Comparison of ENCODE assay signal across 6 cellular contexts in the genomic region with DNA sequence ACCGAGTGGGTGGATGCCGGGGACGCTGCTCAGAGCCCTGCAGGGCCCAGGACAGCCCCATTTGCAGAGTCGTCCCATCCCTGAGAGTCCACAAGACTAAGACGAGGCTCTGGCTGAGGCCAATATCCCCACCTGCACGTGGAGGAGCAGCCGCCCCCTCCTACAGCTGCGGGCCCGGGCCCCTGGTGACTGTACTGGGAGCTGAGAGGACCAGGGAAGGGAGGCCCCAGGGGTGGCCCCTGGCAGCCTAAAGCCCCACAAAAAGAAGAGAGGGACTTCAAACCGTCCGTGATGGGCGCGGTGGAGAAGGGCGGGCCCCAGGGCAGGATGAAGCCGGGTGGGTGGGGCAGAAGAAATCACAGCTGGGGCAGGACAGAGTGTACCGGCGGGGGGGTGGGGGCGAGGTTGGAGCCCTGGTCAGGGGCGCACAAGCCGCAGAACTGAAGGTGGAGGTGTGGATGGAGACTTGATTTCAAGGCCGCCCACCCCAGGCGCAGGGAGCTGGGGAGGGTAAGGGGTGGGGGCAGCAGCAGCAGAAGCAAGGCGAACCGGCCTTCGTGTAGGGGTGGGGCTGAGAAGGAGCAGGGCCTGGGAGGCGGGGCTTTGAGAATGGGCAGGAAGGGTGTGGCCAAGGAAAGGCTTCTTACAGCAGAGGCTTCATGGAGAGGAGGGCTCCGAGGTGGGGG. TPM values are rescaled to one million over a fixed set of nuclear protein-coding genes. Genes with fewer than 3 reads are reported as not detected.
DNase-seq lines count a peak whose midpoint lies in the region; ATAC-seq and TF ChIP-seq lines count a peak whose summit lies in the region.

No MANE protein-coding gene starts in this region.

- TF ChIP-seq CTCF in BE2C (IDR thresholded peaks at IDR 0.05; ENCODE audit: low read depth, low read length) (no peak), MM.1S (IDR thresholded peaks at IDR 0.05; ENCODE audit: low read length) (no peak), upper lobe of left lung (IDR thresholded peaks at IDR 0.05) (no peak)

- H3F3A ChIP-seq in MM.1S (ENCODE audit: insufficient read depth, low read length), result peaks cover 8% of the 10 kb centered on the region; the same call in 1 of the 2 replicates

- ATAC-seq in upper lobe of left lung (ENCODE audit: low FRiP score in 2 of 2) (peak; percentile 69 to 76), HG02678 (IDR thresholded peaks at IDR 0.05; ENCODE audit: unreplicated experiment) (no peak)

- no peaks in the 10 kb centered on the region for H3K27me3 ChIP-seq in BE2C
- no peaks in the 10 kb centered on the region for H3K27me3 ChIP-seq in MM.1S (replicated peaks; ENCODE audit: insufficient read depth, low read length)
- no peaks in the 10 kb centered on the region for H3K27me3 ChIP-seq in upper lobe of left lung

- H3K4me2 ChIP-seq in MM.1S (ENCODE audit: low read depth, low read length), result peak overlapping the region; percentile 53

- DNase-seq in BE2C (peak; percentile 64), MM.1S (peak; percentile 81), activated T-cell treated with anti-CD3 and anti-CD28 coated beads for 48 hours (ENCODE audit: low read depth) (peak; percentile 78), iris pigment epithelial cell (ENCODE audit: low read depth) (peak; percentile 76), upper lobe of left lung (peak; percentile 48 to 86)

- no peak for TF ChIP-seq EP300 in upper lobe of left lung (IDR thresholded peaks at IDR 0.05)

- WGBS in upper lobe of left lung, 2 donors, result 70 to 76% methylated on average over 17 to 26 of the region's 27 CpGs

- TF ChIP-seq POLR2A in upper lobe of left lung (IDR thresholded peaks at IDR 0.05), result no peak

- H3K36me3 ChIP-seq in BE2C (peaks cover 23% of the 10 kb centered on the region), MM.1S (replicated peaks; ENCODE audit: insufficient read depth, low read length) (no peaks in the 10 kb centered on the region), upper lobe of left lung (peaks cover 5 to 87% (median 57%) of the 10 kb centered on the region in 4 donors)

- H2AFZ ChIP-seq in MM.1S (ENCODE audit: low read length), result no peak overlapping the region

- no peaks in the 10 kb centered on the region for H4K20me1 ChIP-seq in MM.1S (ENCODE audit: insufficient read depth, low read length)

- H3K4me3 ChIP-seq in BE2C (ENCODE audit: low read depth, low read length), result no peak overlapping the region
- H3K4me3 ChIP-seq in MM.1S (ENCODE audit: low read length), result no peak overlapping the region
- peak overlapping the region in 1 of 4 donors; percentile 36 for H3K4me3 ChIP-seq in upper lobe of left lung

- H3K27ac ChIP-seq in MM.1S (ENCODE audit: low read length) (no peak overlapping the region), upper lobe of left lung (peak overlapping the region; percentile 32 to 83 (median 55))

- H3K9me3 ChIP-seq in BE2C (no peaks in the 10 kb centered on the region), MM.1S (replicated peaks; ENCODE audit: insufficient read depth, low read length) (no peaks in the 10 kb centered on the region), upper lobe of left lung (no peaks in the 10 kb centered on the region)

- H3K4me1 ChIP-seq in BE2C, result peaks cover 10% of the 10 kb centered on the region
- 0 out of 2 replicates have a peak, but pooled peaks cover 7% of the 10 kb centered on the region for H3K4me1 ChIP-seq in MM.1S (ENCODE audit: low read length)
- peaks cover 9 to 21% (median 15%) of the 10 kb centered on the region in 4 donors for H3K4me1 ChIP-seq in upper lobe of left lung

- no peaks in the 10 kb centered on the region for H3K9me2 ChIP-seq in MM.1S (replicated peaks; ENCODE audit: insufficient read depth, low read length)

- H3K79me2 ChIP-seq in MM.1S (ENCODE audit: low read length), result no peaks in the 10 kb centered on the region

- H3K9ac ChIP-seq in MM.1S (ENCODE audit: low read length), result no peak overlapping the region

RNA-seq across cellular contexts. Expression of a gene that starts 12.9 kb away (rescaled TPM):
- polyA plus RNA-seq in BE2C (2012; ENCODE audit: insufficient read depth, insufficient read length, low read depth), result 1.1 TPM
- total RNA-seq in upper lobe of left lung, result 100 to 1,000 TPM; 101 to 393 (median 259) TPM

RNA-seq across cellular contexts. Expression of a gene that starts 20.3 kb away (rescaled TPM):
- not detected for polyA plus RNA-seq in BE2C (2012; ENCODE audit: insufficient read depth, insufficient read length, low read depth)
- total RNA-seq in upper lobe of left lung, result 10 to 100 TPM in 1 of 6 donors, 1 to 10 TPM in 2, under 1 TPM in 2, not detected in 1; 0.69 to 11.9 (median 1.3) TPM

RNA-seq across cellular contexts. Expression of a gene that starts 20.6 kb away (rescaled TPM):
- polyA plus RNA-seq in BE2C (2012; ENCODE audit: insufficient read depth, insufficient read length, low read depth), result 124 TPM
- total RNA-seq in upper lobe of left lung, result 100 to 1,000 TPM in 2 of 6 donors, 10 to 100 TPM in 4; 33.5 to 110 (median 62.1) TPM

RNA-seq across cellular contexts. Expression of a gene that starts 20.9 kb away (rescaled TPM):
- not detected for polyA plus RNA-seq in BE2C (2012; ENCODE audit: insufficient read depth, insufficient read length, low read depth)
- total RNA-seq in upper lobe of left lung, result not detected

RNA-seq across cellular contexts. Expression of a gene that starts 31.6 kb away (rescaled TPM):
- polyA plus RNA-seq in BE2C (2012; ENCODE audit: insufficient read depth, insufficient read length, low read depth), result not detected
- 1 to 10 TPM in 2 of 6 donors, not detected in 4; 1.1 to 9.4 TPM for total RNA-seq in upper lobe of left lung
